22 cellular contexts compared by ENCODE assay signal in the genomic region with DNA sequence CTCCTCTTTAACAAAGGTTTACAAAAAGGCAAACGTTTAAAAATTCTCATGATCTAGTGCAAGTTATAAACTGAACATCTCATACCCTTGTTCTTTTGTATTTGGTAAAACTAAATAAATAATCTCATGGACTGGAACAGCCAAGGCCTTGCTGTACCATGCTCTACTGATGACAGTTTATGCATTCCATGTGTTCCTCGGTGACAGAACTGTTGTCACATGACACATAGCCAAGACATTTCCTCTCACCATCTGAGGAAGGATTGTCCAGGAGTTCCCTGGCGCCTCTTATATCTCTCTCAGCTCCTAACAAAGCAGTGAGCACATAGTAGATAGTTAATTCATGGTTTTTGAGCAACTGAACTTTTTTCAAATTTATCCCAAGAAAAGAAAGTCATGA. TPM values are rescaled to one million over a fixed set of nuclear protein-coding genes. Genes with fewer than 3 reads are reported as not detected.
"Had no signal": no experiment of that assay in that cellular context is flagged by ENCODE, and none has a peak within 500 bp of the region (broad histone marks: within the 10 kb centered on the region; RNA-seq: fewer than 3 reads in every experiment).

No MANE protein-coding gene starts in this region.

- DNase-seq: activated CD4-positive, alpha-beta memory T cell treated with anti-CD3 and anti-CD28 coated beads, Interleukin-2, amount 10 ng/mL, durations not matched to agents 7 days and 5 days; activated gamma-delta T cell treated with Interleukin-2 at 50 U/mL for 16 hours; activated naive CD8-positive, alpha-beta T cell treated with anti-CD3 and anti-CD28 coated beads for 36 hours; activated T-cell treated with anti-CD3 and anti-CD28 coated beads, Interleukin-2, amount 50 U/mL, for 72 hours; aorta; colonic mucosa; effector CD4-positive, alpha-beta T cell; kidney glomerular epithelial cell; lower lobe of right lung; natural killer cell; occipital lobe; psoas muscle; right lobe of liver; stimulated activated CD4-positive, alpha-beta T cell treated with anti-CD3 and anti-CD28 coated beads, Interleukin-2, amount 100 ng/mL, for 24 hours; stimulated activated naive CD4-positive, alpha-beta T cell; substantia nigra; T-cell; T1000 had no signal

- H3K4me3 ChIP-seq: cardiac muscle cell, colonic mucosa, hepatocyte, lower lobe of right lung, psoas muscle, right lobe of liver had no signal

- ATAC-seq: activated T-cell treated with anti-CD3 and anti-CD28 coated beads, Interleukin-2, amount 50 U/mL, for 72 hours; lower lobe of right lung; natural killer cell; psoas muscle; right lobe of liver; T-cell had no signal

RNA-seq across cellular contexts. Expression of gene CCDC83, which starts 12.6 kb away (rescaled TPM):
- total RNA-seq: activated CD4-positive, alpha-beta memory T cell treated with anti-CD3 and anti-CD28 coated beads, Interleukin-2, amount 10 ng/mL, durations not matched to agents 7 days and 5 days; activated naive CD8-positive, alpha-beta T cell treated with anti-CD3 and anti-CD28 coated beads for 36 hours; activated T-cell treated with anti-CD3 and anti-CD28 coated beads, Interleukin-2, amount 50 U/mL, for 72 hours; aorta; cardiac muscle cell; colonic mucosa; endothelial cell of umbilical vein; hepatocyte; lower lobe of right lung; occipital lobe; psoas muscle; right lobe of liver had no signal
- polyA plus RNA-seq: aorta, cardiac muscle cell, endothelial cell of umbilical vein, fibroblast of lung, hepatocyte, psoas muscle had no signal
